Comparison of ENCODE assay signal across 1 cellular context in the genomic region with DNA sequence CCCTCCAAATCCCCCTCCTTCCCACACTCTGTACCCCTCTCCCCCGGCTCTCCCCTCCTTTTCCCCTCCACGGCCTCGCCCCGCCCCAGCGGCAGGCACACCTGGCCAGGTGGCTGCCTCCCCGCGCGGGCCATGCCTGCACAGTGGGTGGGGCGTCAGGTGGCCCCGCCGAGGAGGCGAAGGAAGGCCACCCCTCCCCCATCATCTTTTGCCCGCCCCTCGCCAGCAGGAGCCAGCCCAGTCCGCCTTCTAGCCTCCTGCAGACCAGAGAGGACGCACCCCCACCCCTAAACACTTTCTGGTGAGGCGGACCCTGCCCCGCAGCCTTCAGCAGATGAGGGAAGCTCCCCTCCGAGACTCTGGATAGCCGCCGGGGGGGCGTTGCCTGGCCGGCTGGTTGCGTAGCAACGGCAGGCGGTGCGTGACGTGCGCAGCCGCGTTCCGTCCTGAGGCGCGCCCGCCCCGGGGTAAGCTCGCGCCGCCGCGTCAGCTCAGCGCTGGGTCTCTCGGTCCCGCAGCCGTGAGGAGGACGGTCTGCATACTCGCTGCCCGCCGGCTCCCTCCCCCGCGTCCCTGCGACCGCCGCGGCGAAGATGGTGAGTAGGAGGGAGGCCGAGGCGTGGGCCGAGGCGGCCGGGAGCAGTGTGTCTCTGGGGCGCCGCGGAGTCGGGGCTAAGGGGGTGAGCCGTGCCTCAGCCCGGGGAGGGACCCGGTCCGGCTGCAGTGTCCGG.
A peak's percentile ranks its signal among the peaks of the same experiment; 100 is the strongest.
TF ChIP-seq lines count a peak whose summit lies in the region.

DSTN (plus strand) TSS at position 460 of the 731 bp plus-strand sequence; CDS start at position 594, 134 bp downstream.

TF ChIP-seq in HepG2, 621 proteins besides CTCF, POLR2A, EP300 and RAD21 (continued from another document and continues in another):
- TF ChIP-seq ELK4 (CRISPR knock-in tag; IDR thresholded peaks at IDR 0.05; ENCODE audit: borderline replicate concordance) = no peak
- no peak for TF ChIP-seq ZBTB7B (CRISPR knock-in tag; IDR thresholded peaks at IDR 0.05)
- TF ChIP-seq DR1 (CRISPR knock-in tag; IDR thresholded peaks at IDR 0.05) = peak; percentile 30; the same call in 1 of the 2 replicates
- TF ChIP-seq SIN3B (IDR thresholded peaks at IDR 0.05; ENCODE audit: low read length) = no peak
- no peak for TF ChIP-seq SP5 (CRISPR knock-in tag; IDR thresholded peaks at IDR 0.05; ENCODE audit: borderline replicate concordance, low read depth)
- TF ChIP-seq STAG1 (CRISPR knock-in tag; IDR thresholded peaks at IDR 0.05) = no peak
- TF ChIP-seq ZSCAN9 (CRISPR knock-in tag; IDR thresholded peaks at IDR 0.05; ENCODE audit: borderline replicate concordance) = no peak
- no peak for TF ChIP-seq SUZ12 (IDR thresholded peaks at IDR 0.05; ENCODE audit: low read depth, low read length)
- TF ChIP-seq GABPB1 (CRISPR knock-in tag; IDR thresholded peaks at IDR 0.05) = peak; percentile 82
- no peak for TF ChIP-seq ZNF326 (CRISPR knock-in tag; IDR thresholded peaks at IDR 0.05; ENCODE audit: borderline replicate concordance)
- TF ChIP-seq NR2F6 (IDR thresholded peaks at IDR 0.05) = no peak
- no peak; the same call in 1 of the 2 replicates for TF ChIP-seq NR2F6 (CRISPR knock-in tag; IDR thresholded peaks at IDR 0.05)
- TF ChIP-seq ZNF407 (CRISPR knock-in tag; IDR thresholded peaks at IDR 0.05; ENCODE audit: not compliant biosample characterization) = peak; percentile 97
- TF ChIP-seq PRDM10 (CRISPR knock-in tag; IDR thresholded peaks at IDR 0.05; ENCODE audit: low read depth) = peak; percentile 79
- no peak for TF ChIP-seq HNF4G (IDR thresholded peaks at IDR 0.05; ENCODE audit: borderline replicate concordance, low read depth, low read length)
- no peak for TF ChIP-seq HNF4G (CRISPR knock-in tag; IDR thresholded peaks at IDR 0.05; ENCODE audit: borderline replicate concordance, low read depth)
- TF ChIP-seq ESRRA (CRISPR knock-in tag; IDR thresholded peaks at IDR 0.05; ENCODE audit: low read depth) = no peak
- TF ChIP-seq ZFP1 (CRISPR knock-in tag; IDR thresholded peaks at IDR 0.05) = no peak
- TF ChIP-seq ZNF260 (CRISPR knock-in tag; IDR thresholded peaks at IDR 0.05; ENCODE audit: borderline replicate concordance, low read depth) = 0 out of 2 replicates have a peak, but pooled peaks have one; percentile 39
- TF ChIP-seq ZSCAN29 (CRISPR knock-in tag; conservative IDR thresholded peaks at IDR 0.05) = no peak
- TF ChIP-seq ZBTB38 (CRISPR knock-in tag; IDR thresholded peaks at IDR 0.05) = peak; percentile 86
- TF ChIP-seq, protein P1, sequence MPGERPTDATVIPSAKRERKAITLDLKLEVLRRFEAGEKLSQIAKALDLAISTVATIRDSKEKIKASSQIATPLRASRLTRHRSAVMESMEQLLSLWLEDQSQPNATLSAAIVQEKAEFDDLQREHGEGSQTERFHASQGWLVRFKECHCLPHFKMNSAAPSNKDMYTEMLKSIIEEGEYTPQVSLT (CRISPR knock-in tag; IDR thresholded peaks at IDR 0.05; ENCODE audit: borderline replicate concordance, low read depth) = no peak
- 0 out of 2 replicates have a peak, but pooled peaks have one; percentile 66 for TF ChIP-seq ZNF468 (CRISPR knock-in tag; IDR thresholded peaks at IDR 0.05)
- TF ChIP-seq MBNL3 (CRISPR knock-in tag; conservative IDR thresholded peaks at IDR 0.05) = no peak
- TF ChIP-seq ZNF296 (CRISPR knock-in tag; conservative IDR thresholded peaks at IDR 0.05) = no peak; the same call in 1 of the 2 replicates
- 0 out of 2 replicates have a peak, but pooled peaks have one; percentile 13 for TF ChIP-seq BORCS8-MEF2B (CRISPR knock-in tag; IDR thresholded peaks at IDR 0.05)
- peak; percentile 92; the same call in 1 of the 2 replicates for TF ChIP-seq TBX2 (CRISPR knock-in tag; IDR thresholded peaks at IDR 0.05; ENCODE audit: borderline replicate concordance)
- no peak for TF ChIP-seq IRX3 (CRISPR knock-in tag; IDR thresholded peaks at IDR 0.05; ENCODE audit: borderline replicate concordance, low read depth)
- no peak for TF ChIP-seq ZNF652 (CRISPR knock-in tag; IDR thresholded peaks at IDR 0.05; ENCODE audit: borderline replicate concordance, low read depth)
- TF ChIP-seq ZNF639 (CRISPR knock-in tag; conservative IDR thresholded peaks at IDR 0.05) = peak; percentile 66
- no peak for TF ChIP-seq GATAD2A (CRISPR knock-in tag; IDR thresholded peaks at IDR 0.05)
- TF ChIP-seq TOE1 (CRISPR knock-in tag; IDR thresholded peaks at IDR 0.05) = no peak
- TF ChIP-seq PREB (CRISPR knock-in tag; IDR thresholded peaks at IDR 0.05) = no peak
- TF ChIP-seq HMG20A (CRISPR knock-in tag; IDR thresholded peaks at IDR 0.05; ENCODE audit: borderline replicate concordance) = no peak
- TF ChIP-seq TOPORS (CRISPR knock-in tag; IDR thresholded peaks at IDR 0.05) = no peak
- TF ChIP-seq ZFP90 (CRISPR knock-in tag; IDR thresholded peaks at IDR 0.05; ENCODE audit: borderline replicate concordance) = peak; percentile 51; the same call in 1 of the 2 replicates
- no peak for TF ChIP-seq ZNF121 (CRISPR knock-in tag; IDR thresholded peaks at IDR 0.05)
- no peak for TF ChIP-seq ZNF101 (CRISPR knock-in tag; IDR thresholded peaks at IDR 0.05; ENCODE audit: borderline replicate concordance, low read depth)
- TF ChIP-seq MTF1 (CRISPR knock-in tag; IDR thresholded peaks at IDR 0.05) = no peak
- 0 out of 2 replicates have a peak, but pooled peaks have one; percentile 25 for TF ChIP-seq ZNF7 (CRISPR knock-in tag; IDR thresholded peaks at IDR 0.05)
- TF ChIP-seq, protein P2, sequence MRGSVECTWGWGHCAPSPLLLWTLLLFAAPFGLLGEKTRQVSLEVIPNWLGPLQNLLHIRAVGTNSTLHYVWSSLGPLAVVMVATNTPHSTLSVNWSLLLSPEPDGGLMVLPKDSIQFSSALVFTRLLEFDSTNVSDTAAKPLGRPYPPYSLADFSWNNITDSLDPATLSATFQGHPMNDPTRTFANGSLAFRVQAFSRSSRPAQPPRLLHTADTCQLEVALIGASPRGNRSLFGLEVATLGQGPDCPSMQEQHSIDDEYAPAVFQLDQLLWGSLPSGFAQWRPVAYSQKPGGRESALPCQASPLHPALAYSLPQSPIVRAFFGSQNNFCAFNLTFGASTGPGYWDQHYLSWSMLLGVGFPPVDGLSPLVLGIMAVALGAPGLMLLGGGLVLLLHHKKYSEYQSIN (CRISPR knock-in tag; IDR thresholded peaks at IDR 0.05; ENCODE audit: borderline replicate concordance) = no peak
- TF ChIP-seq ZFP37 (CRISPR knock-in tag; IDR thresholded peaks at IDR 0.05; ENCODE audit: borderline replicate concordance) = no peak
- peak; percentile 91; the same call in 1 of the 2 replicates for TF ChIP-seq ARNT2 (CRISPR knock-in tag; IDR thresholded peaks at IDR 0.05; ENCODE audit: low read depth)
- 0 out of 2 replicates have a peak, but pooled peaks have one; percentile 17 for TF ChIP-seq ZNF274 (CRISPR knock-in tag; IDR thresholded peaks at IDR 0.05)
